In genomic region chr10:113879691-113880090, GRCh38 we compare ENCODE assay signal across 13 cellular contexts. TPM values are rescaled to one million over a fixed set of nuclear protein-coding genes. Genes with fewer than 3 reads are reported as not detected.
A peak's percentile ranks its signal among the peaks of the same experiment; 100 is the strongest.
DNase-seq lines count a peak whose midpoint lies in the region; ATAC-seq and TF ChIP-seq lines count a peak whose summit lies in the region.
"Had no signal": no experiment of that assay in that cellular context is flagged by ENCODE, and none has a peak within 500 bp of the region (broad histone marks: within the 10 kb centered on the region; RNA-seq: fewer than 3 reads in every experiment).

No MANE protein-coding gene starts in this region.

- no peak for TF ChIP-seq POLR2A in testis (IDR thresholded peaks at IDR 0.05)

- intact Hi-C loops in testis (cut with DNase I; ENCODE audit: low total_unique reads), result no loop called here

- peaks cover 3% of the 10 kb centered on the region for H3K9me3 Mint-ChIP-seq in neural crest cell
- H3K9me3 Mint-ChIP-seq: activated naive CD4-positive, alpha-beta T cell treated with anti-CD3 and anti-CD28 coated beads, Interleukin-2, amount 10 ng/mL, durations not matched to agents 7 days and 5 days had no signal

- 59 to 70% methylated on average over 2 of the region's 2 CpGs for WGBS in testis, 2 donors

- H3K4me3 ChIP-seq in testis, result no peak overlapping the region
- H3K4me3 ChIP-seq: SJSA1 had no signal

- no peak for DNase-seq in neural crest cell (ENCODE audit: low read depth, low spot score)
- no peak for DNase-seq in activated T-cell treated with anti-CD3 and anti-CD28 coated beads, Interleukin-2, amount 50 U/mL, for 1 hour
- DNase-seq in testis, result no peak
- DNase-seq in NCI-H128 (lab: John Stamatoyannopoulos, UW; ENCODE audit: unreplicated experiment), result no peak
- DNase-seq in NCI-H69 (lab: John Stamatoyannopoulos, UW), result no peak
- DNase-seq: activated CD4-positive, alpha-beta T cell treated with anti-CD3 and anti-CD28 coated beads for 48 hours; activated naive CD4-positive, alpha-beta T cell treated with anti-CD3 and anti-CD28 coated beads, Interleukin-2, amount 10 ng/mL, durations not matched to agents 7 days and 5 days; cerebellar nuclear complex had no signal

- no peaks in the 10 kb centered on the region for H3K9me3 ChIP-seq in testis
- H3K9me3 ChIP-seq: SJSA1 had no signal

- peak overlapping the region in 1 of 2 donors; percentile 19 for H3K27ac ChIP-seq in testis
- H3K27ac ChIP-seq: parathyroid adenoma, SJSA1 had no signal

- ATAC-seq in GM18873 (IDR thresholded peaks at IDR 0.05; ENCODE audit: low FRiP score, unreplicated experiment) (peak; percentile 83), GM21717 (IDR thresholded peaks at IDR 0.05; ENCODE audit: unreplicated experiment) (peak; percentile 81), HG03139 (IDR thresholded peaks at IDR 0.05; ENCODE audit: unreplicated experiment) (peak; percentile 62)

- TF ChIP-seq CTCF in neural crest cell (conservative IDR thresholded peaks at IDR 0.05), result no peak
- TF ChIP-seq CTCF in testis (IDR thresholded peaks at IDR 0.05), result no peak

- no peaks in the 10 kb centered on the region for H3K36me3 ChIP-seq in testis (ENCODE audit: low read depth, missing control alignments)

- H3K4me1 Mint-ChIP-seq in neural crest cell, result peaks cover 24% of the 10 kb centered on the region

- peaks cover 36% of the 10 kb centered on the region for H3K36me3 Mint-ChIP-seq in neural crest cell (ENCODE audit: low read depth)

- H3K4me3 Mint-ChIP-seq in neural crest cell, result no peak overlapping the region
- H3K4me3 Mint-ChIP-seq: activated naive CD4-positive, alpha-beta T cell treated with anti-CD3 and anti-CD28 coated beads, Interleukin-2, amount 10 ng/mL, durations not matched to agents 7 days and 5 days had no signal

- H3K27me3 ChIP-seq in testis, result no peaks in the 10 kb centered on the region
- H3K27me3 ChIP-seq: SJSA1 had no signal

- peaks cover 4% of the 10 kb centered on the region for H3K4me1 ChIP-seq in testis
- H3K4me1 ChIP-seq: parathyroid adenoma, SJSA1 had no signal

- H3K27me3 Mint-ChIP-seq in neural crest cell (ENCODE audit: low read depth), result no peaks in the 10 kb centered on the region
- H3K27me3 Mint-ChIP-seq: activated naive CD4-positive, alpha-beta T cell treated with anti-CD3 and anti-CD28 coated beads, Interleukin-2, amount 10 ng/mL, durations not matched to agents 7 days and 5 days had no signal

- peak overlapping the region; percentile 27 for H3K27ac Mint-ChIP-seq in neural crest cell (ENCODE audit: unreplicated experiment)
- H3K27ac Mint-ChIP-seq: activated naive CD4-positive, alpha-beta T cell treated with anti-CD3 and anti-CD28 coated beads, Interleukin-2, amount 10 ng/mL, durations not matched to agents 7 days and 5 days had no signal

RNA-seq across cellular contexts. Expression of gene NHLRC2, which starts 25.2 kb away (rescaled TPM):
- total RNA-seq in neural crest cell (55.0 and 58.7 TPM in 2 replicates), testis (10 to 100 TPM; 34.3 to 37.7 TPM)
- polyA plus RNA-seq in testis (ENCODE audit: insufficient read depth, low read depth, low replicate concordance), result 8.7 TPM

RNA-seq across cellular contexts. Expression of gene DCLRE1A, which starts 25.8 kb away (rescaled TPM):
- total RNA-seq in neural crest cell (19.2 and 19.4 TPM in 2 replicates), testis (1 to 10 TPM; 8.9 to 9.5 TPM)
- polyA plus RNA-seq in testis (ENCODE audit: insufficient read depth, low read depth, low replicate concordance), result 7.2 TPM
